Comparison of ENCODE assay signal across 26 cellular contexts in the genomic region with DNA sequence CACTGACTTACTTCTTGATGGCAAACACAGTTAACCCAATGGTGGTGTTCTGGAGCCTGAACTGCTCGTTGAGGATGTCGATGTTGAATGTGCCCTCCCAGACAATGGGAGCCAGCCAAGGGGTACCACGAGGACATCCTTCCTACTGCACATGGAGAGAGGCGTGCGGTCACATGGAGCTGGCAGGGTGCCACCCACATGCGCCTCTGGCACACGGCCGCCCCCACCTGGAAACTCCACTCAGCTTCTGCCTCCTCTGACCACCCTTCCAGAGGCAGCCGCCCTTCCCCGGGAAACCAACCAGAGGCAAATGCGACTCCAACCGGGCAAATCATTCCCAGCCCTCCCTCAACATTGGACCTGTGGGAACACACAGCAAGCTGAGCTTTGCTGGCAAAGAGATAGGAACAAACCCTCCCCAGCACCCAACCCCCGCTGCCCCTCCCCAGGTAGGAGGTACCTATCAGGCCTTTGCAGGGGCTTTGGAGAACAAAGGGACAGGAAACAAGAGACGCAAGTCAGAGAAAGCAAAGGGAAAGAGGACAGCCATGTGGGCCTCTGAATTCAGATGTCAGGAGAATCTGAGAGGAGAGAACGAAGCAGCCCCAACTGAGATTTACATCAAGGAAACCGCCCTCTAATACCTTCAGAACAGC. TPM values are rescaled to one million over a fixed set of nuclear protein-coding genes. Genes with fewer than 3 reads are reported as not detected.
DNase-seq lines count a peak whose midpoint lies in the region; ATAC-seq and TF ChIP-seq lines count a peak whose summit lies in the region.
"Had no signal": no experiment of that assay in that cellular context is flagged by ENCODE, and none has a peak within 500 bp of the region (broad histone marks: within the 10 kb centered on the region; RNA-seq: fewer than 3 reads in every experiment).

No MANE protein-coding gene starts in this region.

- peaks cover 6% of the 10 kb centered on the region for H3K9me3 Mint-ChIP-seq in mesothelial cell of epicardium
- H3K9me3 Mint-ChIP-seq in stimulated activated naive B cell treated with anti-CD40 and anti-IgM and Interleukin-4, amounts not matched to agents 10 μg/mL and 1 μg/mL and 100 μg/mL, for 72 hours = no peaks in the 10 kb centered on the region
- H3K9me3 Mint-ChIP-seq: activated B cell treated with CpG ODN at 0.5 μM for 24 hours; activated CD8-positive, alpha-beta T cell treated with anti-CD3 and anti-CD28 coated beads for 36 hours; activated naive CD8-positive, alpha-beta T cell treated with anti-CD3 and anti-CD28 coated beads for 36 hours; activated T-helper 1 cell treated with anti-CD3 and anti-CD28 coated beads, Interleukin-12 subunit alpha, Interleukin-12 subunit beta, Interleukin-2, Interleukin-4 antibody, amounts not matched to agents 30 ng/mL and 10 ng/mL and 1 ng/mL, durations not matched to agents 14 hours and 24 hours and 36 hours had no signal

- peak in 6 of 12 donors; percentile 13 to 38 (median 24) for TF ChIP-seq CTCF in heart left ventricle (IDR thresholded peaks at IDR 0.05)
- TF ChIP-seq CTCF in esophagus squamous epithelium (IDR thresholded peaks at IDR 0.05) = no peak
- no peak for TF ChIP-seq CTCF in mesothelial cell of epicardium (IDR thresholded peaks at IDR 0.05; ENCODE audit: unreplicated experiment)
- no peak for TF ChIP-seq CTCF in vagina (IDR thresholded peaks at IDR 0.05)

- H3K27me3 Mint-ChIP-seq in mesothelial cell of epicardium (ENCODE audit: low read depth) = peaks cover 3% of the 10 kb centered on the region
- peaks cover 20% of the 10 kb centered on the region in 2 donors for H3K27me3 Mint-ChIP-seq in stimulated activated naive B cell treated with anti-CD40 and anti-IgM and Interleukin-4, amounts not matched to agents 10 μg/mL and 1 μg/mL and 100 μg/mL, for 72 hours
- H3K27me3 Mint-ChIP-seq: activated CD8-positive, alpha-beta T cell treated with anti-CD3 and anti-CD28 coated beads for 36 hours; activated naive CD8-positive, alpha-beta T cell treated with anti-CD3 and anti-CD28 coated beads for 36 hours; progenitor cell of endocrine pancreas had no signal

- peak overlapping the region; percentile 26 for H3K27ac Mint-ChIP-seq in mesothelial cell of epicardium
- H3K27ac Mint-ChIP-seq in stimulated activated naive B cell treated with anti-CD40 and anti-IgM and Interleukin-4, amounts not matched to agents 10 μg/mL and 1 μg/mL and 100 μg/mL, for 72 hours = no peak overlapping the region
- H3K27ac Mint-ChIP-seq: activated B cell treated with CpG ODN at 0.5 μM for 24 hours; activated CD8-positive, alpha-beta T cell treated with anti-CD3 and anti-CD28 coated beads for 36 hours; activated naive CD8-positive, alpha-beta T cell treated with anti-CD3 and anti-CD28 coated beads for 36 hours; activated T-helper 1 cell treated with anti-CD3 and anti-CD28 coated beads, Interleukin-12 subunit alpha, Interleukin-12 subunit beta, Interleukin-2, Interleukin-4 antibody, amounts not matched to agents 30 ng/mL and 10 ng/mL and 1 ng/mL, durations not matched to agents 14 hours and 24 hours and 36 hours; brain had no signal

- no peaks in the 10 kb centered on the region for H3K36me3 ChIP-seq in heart left ventricle
- H3K36me3 ChIP-seq in esophagus squamous epithelium = peaks cover 0 to 38% (median 0%) of the 10 kb centered on the region in 3 donors
- H3K36me3 ChIP-seq in vagina = no peaks in the 10 kb centered on the region
- H3K36me3 ChIP-seq: colonic mucosa, SJSA1 had no signal

- H3K4me1 Mint-ChIP-seq in mesothelial cell of epicardium = peaks cover 13% of the 10 kb centered on the region
- no peaks in the 10 kb centered on the region for H3K4me1 Mint-ChIP-seq in stimulated activated naive B cell treated with anti-CD40 and anti-IgM and Interleukin-4, amounts not matched to agents 10 μg/mL and 1 μg/mL and 100 μg/mL, for 72 hours
- H3K4me1 Mint-ChIP-seq: activated B cell treated with CpG ODN at 0.5 μM for 24 hours; activated naive CD8-positive, alpha-beta T cell treated with anti-CD3 and anti-CD28 coated beads for 36 hours; brain had no signal

- H3K9me3 ChIP-seq in heart left ventricle (peaks cover 0 to 9% (median 0%) of the 10 kb centered on the region in 12 donors), esophagus squamous epithelium (no peaks in the 10 kb centered on the region), vagina (no peaks in the 10 kb centered on the region)
- H3K9me3 ChIP-seq: colonic mucosa, SJSA1 had no signal

- no peak for TF ChIP-seq POLR2A in heart left ventricle (IDR thresholded peaks at IDR 0.05)
- TF ChIP-seq POLR2A in esophagus squamous epithelium (IDR thresholded peaks at IDR 0.05) = no peak
- no peak for TF ChIP-seq POLR2A in vagina (IDR thresholded peaks at IDR 0.05)

- H3K4me3 Mint-ChIP-seq in mesothelial cell of epicardium = no peak overlapping the region
- no peak overlapping the region for H3K4me3 Mint-ChIP-seq in stimulated activated naive B cell treated with anti-CD40 and anti-IgM and Interleukin-4, amounts not matched to agents 10 μg/mL and 1 μg/mL and 100 μg/mL, for 72 hours
- H3K4me3 Mint-ChIP-seq: activated B cell treated with CpG ODN at 0.5 μM for 24 hours; activated CD8-positive, alpha-beta T cell treated with anti-CD3 and anti-CD28 coated beads for 36 hours; activated naive CD8-positive, alpha-beta T cell treated with anti-CD3 and anti-CD28 coated beads for 36 hours; activated T-helper 1 cell treated with anti-CD3 and anti-CD28 coated beads, Interleukin-12 subunit alpha, Interleukin-12 subunit beta, Interleukin-2, Interleukin-4 antibody, amounts not matched to agents 30 ng/mL and 10 ng/mL and 1 ng/mL, durations not matched to agents 14 hours and 24 hours and 36 hours; brain had no signal

- WGBS in heart left ventricle, 4 donors = 45 to 57% (median 46%) methylated on average over 8 to 16 of the region's 16 CpGs
- 71 to 78% methylated on average over 3 to 6 of the region's 16 CpGs for WGBS in esophagus squamous epithelium, 2 donors

- H3K27me3 ChIP-seq in heart left ventricle (no peaks in the 10 kb centered on the region), esophagus squamous epithelium (no peaks in the 10 kb centered on the region), vagina (no peaks in the 10 kb centered on the region)
- H3K27me3 ChIP-seq: colonic mucosa had no signal

- H3K4me1 ChIP-seq in heart left ventricle (peaks cover 0 to 37% (median 25%) of the 10 kb centered on the region in 12 donors), esophagus squamous epithelium (peaks cover 0 to 27% (median 20%) of the 10 kb centered on the region in 3 donors), vagina (no peaks in the 10 kb centered on the region)
- H3K4me1 ChIP-seq: colonic mucosa, SJSA1 had no signal

- intact Hi-C loops in heart left ventricle (cut with DNase I) = loop anchor here in 1 of 10 donors (5.0 kb wide), 1 partner anchor 70 kb away; no protein-coding TSS in a partner anchor
- intact Hi-C loops in Right ventricle myocardium inferior (cut with DNase I) = no loop called here
- intact Hi-C loops in esophagus squamous epithelium (cut with DNase I) = no loop called here
- intact Hi-C loops in vagina (cut with DNase I) = no loop called here

- H3K4me3 ChIP-seq in heart left ventricle (no peak overlapping the region), esophagus squamous epithelium (no peak overlapping the region), vagina (no peak overlapping the region)
- H3K4me3 ChIP-seq: colonic mucosa, lung, SJSA1 had no signal

- ATAC-seq in heart left ventricle (peak in 3 of 4 donors; percentile 39 to 73 (median 71)), Right ventricle myocardium inferior (no peak), HG03442 (IDR thresholded peaks at IDR 0.05; ENCODE audit: unreplicated experiment) (no peak)
- ATAC-seq in stimulated activated naive B cell treated with anti-CD40 and anti-IgM and Interleukin-4, amounts not matched to agents 10 μg/mL and 1 μg/mL and 100 μg/mL, for 72 hours (replicated peaks) = no peak
- ATAC-seq: activated CD8-positive, alpha-beta T cell treated with anti-CD3 and anti-CD28 coated beads for 36 hours had no signal

- no peaks in the 10 kb centered on the region for H3K36me3 Mint-ChIP-seq in mesothelial cell of epicardium
- no peaks in the 10 kb centered on the region for H3K36me3 Mint-ChIP-seq in stimulated activated naive B cell treated with anti-CD40 and anti-IgM and Interleukin-4, amounts not matched to agents 10 μg/mL and 1 μg/mL and 100 μg/mL, for 72 hours
- H3K36me3 Mint-ChIP-seq: activated naive CD8-positive, alpha-beta T cell treated with anti-CD3 and anti-CD28 coated beads for 36 hours; brain had no signal

- H3K27ac ChIP-seq in heart left ventricle (peak overlapping the region in 10 of 12 donors; percentile 16 to 81 (median 56)), esophagus squamous epithelium (peak overlapping the region in 3 of 4 donors; percentile 3 to 79 (median 17)), vagina (no peak overlapping the region)
- H3K27ac ChIP-seq: colonic mucosa, SJSA1 had no signal

- DNase-seq in heart left ventricle = peak in 4 of 5 donors; percentile 66 to 70 (median 68)
- DNase-seq in Right ventricle myocardium inferior (ENCODE audit: missing footprints) = no peak
- DNase-seq in esophagus squamous epithelium (lab: John Stamatoyannopoulos, UW) = no peak
- DNase-seq in mesothelial cell of epicardium (ENCODE audit: low spot score in 2 of 2, unreplicated experiment in 2 of 2) = no peak
- peak; percentile 77 to 84 for DNase-seq in vagina (ENCODE audit: extremely low spot score in 2 of 2)
- DNase-seq in stimulated activated naive B cell treated with anti-CD40 and anti-IgM and Interleukin-4, amounts not matched to agents 10 μg/mL and 1 μg/mL and 100 μg/mL, for 72 hours = no peak
- no peak for DNase-seq in NCI-H526 (lab: John Stamatoyannopoulos, UW)
- DNase-seq: activated B cell treated with CpG ODN at 0.5 μM for 24 hours; activated CD8-positive, alpha-beta T cell treated with anti-CD3 and anti-CD28 coated beads for 36 hours; activated naive CD8-positive, alpha-beta T cell treated with anti-CD3 and anti-CD28 coated beads for 36 hours; C1 segment of cervical spinal cord; colonic mucosa; foreskin melanocyte; GF-D8; MM.1S; NCI-H187 treated with DMSO at 0.1 percent for 48 hours; NCI-H510A; OCI-M1 had no signal

RNA-seq across cellular contexts. Expression of gene ABO, which starts 17.5 kb away (rescaled TPM):
- total RNA-seq in heart left ventricle = 1 to 10 TPM in 8 of 9 donors, under 1 TPM in 1; 0.91 to 3.5 (median 2.1) TPM
- 1 to 10 TPM in 1 of 2 donors, under 1 TPM in 1; 0.43 to 1.9 TPM for polyA plus RNA-seq in heart left ventricle
- 1.5 TPM for total RNA-seq in Right ventricle myocardium inferior
- total RNA-seq in esophagus squamous epithelium = 10 to 100 TPM in 2 of 4 donors, 1 to 10 TPM in 2; 3.4 to 48.8 (median 8.2) TPM
- total RNA-seq in mesothelial cell of epicardium = 2.0 to 3.2 TPM (median 2.3 TPM) in 3 replicates
- 17.2 TPM for total RNA-seq in vagina
- total RNA-seq: A673; activated B cell treated with CpG ODN at 0.5 μM for 24 hours; activated CD8-positive, alpha-beta T cell treated with anti-CD3 and anti-CD28 coated beads for 36 hours; activated naive CD8-positive, alpha-beta T cell treated with anti-CD3 and anti-CD28 coated beads for 36 hours; SJSA1 had no signal

RNA-seq across cellular contexts. Expression of gene OBP2B, which starts 48.5 kb away (rescaled TPM):
- total RNA-seq in heart left ventricle = not detected
- under 1 TPM in 1 of 2 donors, not detected in 1; 0.38 TPM for polyA plus RNA-seq in heart left ventricle
- total RNA-seq in Right ventricle myocardium inferior = not detected
- not detected for total RNA-seq in esophagus squamous epithelium
- not detected in 3 replicates for total RNA-seq in mesothelial cell of epicardium
- not detected for total RNA-seq in vagina
- total RNA-seq: A673; activated B cell treated with CpG ODN at 0.5 μM for 24 hours; activated CD8-positive, alpha-beta T cell treated with anti-CD3 and anti-CD28 coated beads for 36 hours; activated naive CD8-positive, alpha-beta T cell treated with anti-CD3 and anti-CD28 coated beads for 36 hours; activated T-helper 1 cell treated with anti-CD3 and anti-CD28 coated beads, Interleukin-12 subunit alpha, Interleukin-12 subunit beta, Interleukin-2, Interleukin-4 antibody, amounts not matched to agents 30 ng/mL and 10 ng/mL and 1 ng/mL, durations not matched to agents 14 hours and 24 hours and 36 hours; colonic mucosa; lung; progenitor cell of endocrine pancreas; SJSA1; T-helper 2 cell treated with Interferon-gamma antibody and Interleukin-4, amounts not matched to agents 100 ng/mL and 5 ng/mL, for 36 hours had no signal
- polyA plus RNA-seq: lung had no signal

Comparison
In these comparisons a context has a peak if more than half of its experiments do, and no peak if none do; other contexts are left out.
1. ATAC-seq: peak in heart left ventricle (3 of 4); none in Right ventricle myocardium inferior (single experiment), stimulated activated naive B cell treated with anti-CD40 and anti-IgM and Interleukin-4, amounts not matched to agents 10 μg/mL and 1 μg/mL and 100 μg/mL, for 72 hours (0 of 2) and HG03442 (single experiment).
2. DNase-seq: peak in heart left ventricle (4 of 5) and vagina (2 of 2); none in Right ventricle myocardium inferior (single experiment), esophagus squamous epithelium (single experiment), mesothelial cell of epicardium (0 of 2), stimulated activated naive B cell treated with anti-CD40 and anti-IgM and Interleukin-4, amounts not matched to agents 10 μg/mL and 1 μg/mL and 100 μg/mL, for 72 hours (single experiment) and NCI-H526 (0 of 2).